ENCODE assay signal across 9 cellular contexts in genomic region chr19:55447421-55448174, GRCh38. TPM values are rescaled to one million over a fixed set of nuclear protein-coding genes. Genes with fewer than 3 reads are reported as not detected.
DNase-seq lines count a peak whose midpoint lies in the region; ATAC-seq and TF ChIP-seq lines count a peak whose summit lies in the region.
"Had no signal": no experiment of that assay in that cellular context is flagged by ENCODE, and none has a peak within 500 bp of the region (broad histone marks: within the 10 kb centered on the region; RNA-seq: fewer than 3 reads in every experiment).

No MANE protein-coding gene starts in this region.

- peak; percentile 54 for DNase-seq in EH (ENCODE audit: low read depth)
- DNase-seq in NCI-H1694 (lab: John Stamatoyannopoulos, UW), result peak; percentile 45
- peak; percentile 77 for DNase-seq in astrocyte of the hippocampus (ENCODE audit: low read depth, low spot score)
- DNase-seq in naive thymus-derived CD8-positive, alpha-beta T cell, result no peak
- no peak for DNase-seq in vagina (ENCODE audit: extremely low spot score in 2 of 2)
- DNase-seq in activated T-cell treated with anti-CD3 and anti-CD28 coated beads, Interleukin-2, amount 50 U/mL, for 48 hours, result no peak
- DNase-seq in gastrocnemius medialis, result no peak
- DNase-seq: left cardiac atrium had no signal

- no peak overlapping the region for H3K4me3 ChIP-seq in vagina
- no peak overlapping the region for H3K4me3 ChIP-seq in gastrocnemius medialis

- no peaks in the 10 kb centered on the region for H3K9me3 Mint-ChIP-seq in naive thymus-derived CD8-positive, alpha-beta T cell

- H3K4me1 ChIP-seq in vagina, result peaks cover 24% of the 10 kb centered on the region
- peaks cover 3 to 11% of the 10 kb centered on the region in 2 donors for H3K4me1 ChIP-seq in gastrocnemius medialis

- H3K27ac ChIP-seq in vagina, result no peak overlapping the region
- H3K27ac ChIP-seq in gastrocnemius medialis, result no peak overlapping the region

- peak; percentile 13 to 15 for ATAC-seq in naive thymus-derived CD8-positive, alpha-beta T cell
- ATAC-seq in gastrocnemius medialis (no peak), GM18519 (IDR thresholded peaks at IDR 0.05; ENCODE audit: low FRiP score, unreplicated experiment) (no peak)

- TF ChIP-seq POLR2A in vagina (IDR thresholded peaks at IDR 0.05) (no peak), gastrocnemius medialis (IDR thresholded peaks at IDR 0.05) (no peak)

- intact Hi-C loops in vagina (cut with DNase I) (no loop called here), gastrocnemius medialis (cut with DNase I; ENCODE audit: low total_unique reads) (no loop called here)

- peaks cover 21 to 47% (median 29%) of the 10 kb centered on the region in 5 donors for H3K27me3 Mint-ChIP-seq in naive thymus-derived CD8-positive, alpha-beta T cell

- H3K27me3 ChIP-seq in vagina (peaks cover 21% of the 10 kb centered on the region), gastrocnemius medialis (peaks cover 61 to 77% (median 62%) of the 10 kb centered on the region in 3 donors)

- peaks cover 0 to 6% (median 0%) of the 10 kb centered on the region in 3 donors for H3K36me3 Mint-ChIP-seq in naive thymus-derived CD8-positive, alpha-beta T cell

- no peak overlapping the region for H3K27ac Mint-ChIP-seq in naive thymus-derived CD8-positive, alpha-beta T cell

- H3K36me3 ChIP-seq in vagina (no peaks in the 10 kb centered on the region), gastrocnemius medialis (no peaks in the 10 kb centered on the region)

- no peak for TF ChIP-seq CTCF in vagina (IDR thresholded peaks at IDR 0.05)
- no peak for TF ChIP-seq CTCF in gastrocnemius medialis (IDR thresholded peaks at IDR 0.05 in 4 of 5, conservative IDR thresholded peaks at IDR 0.05 in 1 of 5)

- H3K9me3 ChIP-seq in vagina, result no peaks in the 10 kb centered on the region
- no peaks in the 10 kb centered on the region for H3K9me3 ChIP-seq in gastrocnemius medialis

- in situ Hi-C loops in gastrocnemius medialis (cut with MboI; ENCODE audit: low sequenced_read_pairs in 4 of 4), result no loop called here

- H3K4me3 Mint-ChIP-seq in naive thymus-derived CD8-positive, alpha-beta T cell, result no peak overlapping the region

- H3K4me1 Mint-ChIP-seq in naive thymus-derived CD8-positive, alpha-beta T cell, result peaks cover 12 to 31% (median 16%) of the 10 kb centered on the region in 4 donors

- POLR2A ChIA-PET in naive thymus-derived CD8-positive, alpha-beta T cell (lab: Charles Lee), result interaction anchor here (0.7 kb wide), 1 partner anchor 215 kb away, joined by 9 read pairs; no protein-coding TSS in a partner anchor

RNA-seq across cellular contexts. Expression of gene SHISA7, which starts 4.5 kb away (rescaled TPM):
- total RNA-seq in naive thymus-derived CD8-positive, alpha-beta T cell, result not detected
- polyA plus RNA-seq in naive thymus-derived CD8-positive, alpha-beta T cell, result not detected
- 0.25 TPM for total RNA-seq in vagina
- total RNA-seq in gastrocnemius medialis, result not detected
- total RNA-seq: left cardiac atrium had no signal

RNA-seq across cellular contexts. Expression of gene ISOC2, which starts 13.8 kb away (rescaled TPM):
- 10 to 100 TPM; 10.5 to 11.0 TPM for total RNA-seq in naive thymus-derived CD8-positive, alpha-beta T cell
- polyA plus RNA-seq in naive thymus-derived CD8-positive, alpha-beta T cell, result 10 to 100 TPM; 30.5 to 35.6 (median 34.2) TPM
- total RNA-seq in vagina (61.4 TPM), gastrocnemius medialis (100 to 1,000 TPM in 1 of 4 donors, 10 to 100 TPM in 3; 59.7 to 101 (median 88.7) TPM)

RNA-seq across cellular contexts. Expression of gene C19orf85, which starts 17.0 kb away (rescaled TPM):
- total RNA-seq in naive thymus-derived CD8-positive, alpha-beta T cell, result not detected
- not detected for polyA plus RNA-seq in naive thymus-derived CD8-positive, alpha-beta T cell
- total RNA-seq in vagina, result not detected
- total RNA-seq in gastrocnemius medialis, result not detected
- total RNA-seq: left cardiac atrium had no signal

RNA-seq across cellular contexts. Expression of gene ZNF628, which starts 28.8 kb away (rescaled TPM):
- total RNA-seq in naive thymus-derived CD8-positive, alpha-beta T cell, result 10 to 100 TPM; 13.2 to 15.6 TPM
- polyA plus RNA-seq in naive thymus-derived CD8-positive, alpha-beta T cell, result under 1 TPM; 0.26 to 0.42 (median 0.32) TPM
- 2.7 TPM for total RNA-seq in vagina
- 10 to 100 TPM in 3 of 4 donors, 1 to 10 TPM in 1; 7.4 to 22.3 (median 14.1) TPM for total RNA-seq in gastrocnemius medialis

RNA-seq across cellular contexts. Expression of gene NAT14, which starts 37.4 kb away (rescaled TPM):
- 10 to 100 TPM in 1 of 2 experiments, 1 to 10 TPM in 1; 8.0 to 10.4 TPM for total RNA-seq in naive thymus-derived CD8-positive, alpha-beta T cell
- polyA plus RNA-seq in naive thymus-derived CD8-positive, alpha-beta T cell, result 1 to 10 TPM; 4.1 to 8.8 (median 7.7) TPM
- total RNA-seq in vagina, result 14.2 TPM
- 1 to 10 TPM in 2 of 4 donors, under 1 TPM in 2; 0.40 to 2.5 (median 1.1) TPM for total RNA-seq in gastrocnemius medialis

Comparison
In these comparisons a context has a peak if more than half of its experiments do, and no peak if none do; other contexts are left out.
1. DNase-seq: peak in EH (single experiment), NCI-H1694 (single experiment) and astrocyte of the hippocampus (single experiment); none in naive thymus-derived CD8-positive, alpha-beta T cell (0 of 10), vagina (0 of 2), activated T-cell treated with anti-CD3 and anti-CD28 coated beads, Interleukin-2, amount 50 U/mL, for 48 hours (0 of 2) and gastrocnemius medialis (0 of 2).
2. ATAC-seq: peak in naive thymus-derived CD8-positive, alpha-beta T cell (2 of 2); none in gastrocnemius medialis (0 of 2) and GM18519 (single experiment).